ENCODE assay signal across 8 cellular contexts in the genomic region with DNA sequence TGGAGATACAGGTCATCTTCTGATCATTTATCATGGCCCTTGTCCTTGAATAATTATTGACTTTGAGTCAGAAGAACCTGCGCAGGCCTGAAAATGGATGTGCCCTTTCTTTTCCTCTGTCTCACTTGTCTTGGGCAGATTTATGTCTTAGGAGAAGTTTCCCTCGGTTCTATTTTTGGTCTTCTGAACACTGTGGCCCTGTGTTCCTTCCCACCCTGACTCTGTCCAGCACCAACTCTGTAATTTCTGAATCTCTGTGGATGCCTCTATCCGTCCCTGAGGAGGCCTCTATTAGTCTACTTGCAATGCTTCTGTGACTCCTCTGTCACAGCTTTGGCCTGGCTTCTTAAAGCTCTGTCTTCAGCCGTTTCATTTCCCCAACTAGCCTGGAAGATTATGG.
"Had no signal": no experiment of that assay in that cellular context is flagged by ENCODE, and none has a peak within 500 bp of the region (broad histone marks: within the 10 kb centered on the region; RNA-seq: fewer than 3 reads in every experiment).

No MANE protein-coding gene starts in this region.

- H3K9me3 Mint-ChIP-seq: GM23338, H9, HFFc6 had no signal

- H3K4me3 Mint-ChIP-seq: GM23338, H9, HFFc6 had no signal

- H3K9me3 ChIP-seq: HAP-1 had no signal

- H3K4me2 ChIP-seq: GM23338 had no signal

- H3K27ac ChIP-seq: GM23248 had no signal

- H2AFZ ChIP-seq: GM23248, GM23338 had no signal

- H3K36me3 ChIP-seq: HAP-1 had no signal

- DNase-seq: GM23248, GOT3, H7, H9, HCEC 1CT, HFFc6 had no signal

- H3K4me3 ChIP-seq: GM23248, GM23338, HAP-1 had no signal

- H3K4me1 ChIP-seq: HAP-1 had no signal

- H3K27ac Mint-ChIP-seq: GM23338, H9, HFFc6 had no signal
